1 cellular context compared by ENCODE assay signal in the genomic region with DNA sequence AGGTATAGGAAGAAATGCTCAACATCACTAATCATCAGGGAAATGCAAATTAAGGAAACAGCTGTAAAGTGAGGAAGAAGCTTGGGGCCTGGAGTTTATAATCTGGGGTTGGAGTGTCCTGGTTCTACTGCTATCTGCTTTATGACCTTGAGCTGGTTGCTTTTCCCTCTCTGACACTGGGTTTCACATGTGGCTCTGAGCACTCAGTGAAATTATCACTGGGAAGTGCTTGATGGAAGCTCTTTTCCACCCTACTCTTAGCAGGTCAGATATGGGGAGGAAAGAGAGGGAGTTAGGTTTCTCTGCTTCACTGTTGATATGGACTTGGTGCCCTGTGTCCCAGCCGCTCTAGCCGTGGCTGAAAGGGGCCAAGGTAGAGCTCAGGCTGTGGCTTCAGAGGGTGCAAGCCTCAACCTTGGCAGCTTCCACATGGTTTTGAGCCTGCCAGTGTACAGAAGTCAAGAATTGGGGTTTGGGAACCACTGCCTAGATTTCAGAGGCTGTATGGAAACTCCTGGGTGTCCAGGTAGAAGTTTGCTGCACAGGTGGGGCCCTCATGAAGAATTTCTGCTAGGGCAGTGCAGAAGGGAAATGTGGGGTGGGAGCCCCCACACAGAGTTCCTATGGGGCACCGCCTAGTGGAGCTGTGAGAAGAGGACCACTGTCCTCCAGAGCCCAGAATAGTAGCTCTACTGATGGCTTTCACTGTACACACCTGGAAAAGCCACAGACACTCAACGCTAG.
A peak's percentile ranks its signal among the peaks of the same experiment; 100 is the strongest.
TF ChIP-seq lines count a peak whose summit lies in the region.

No MANE protein-coding gene starts in this region.

TF ChIP-seq in K562, 482 proteins besides CTCF, POLR2A, EP300 and RAD21 (continued from another document):
- TF ChIP-seq ZNF280A (IDR thresholded peaks at IDR 0.05; ENCODE audit: low read depth, partially characterized antibody) (peak; percentile 78), CBX3 (IDR thresholded peaks at IDR 0.05; ENCODE audit: borderline replicate concordance in 1 of 2, low read length in 2 of 2) (0 out of 3 replicates have a peak, but pooled peaks of 1 of the 2 experiments have one; percentile 51), MIER1 (IDR thresholded peaks at IDR 0.05; ENCODE audit: low read depth) (no peak), CBX1 (IDR thresholded peaks at IDR 0.05; ENCODE audit: low read depth) (0 out of 2 replicates have a peak, but pooled peaks have one; percentile 45), ZFP36 (IDR thresholded peaks at IDR 0.05; ENCODE audit: low read depth, low read length, partially characterized antibody) (peak; percentile 49), CBX5 (IDR thresholded peaks at IDR 0.05; ENCODE audit: borderline replicate concordance, low read depth) (0 out of 2 replicates have a peak, but pooled peaks have one; percentile 41), LCOR (CRISPR knock-in tag; IDR thresholded peaks at IDR 0.05) (no peak), POLR2B (IDR thresholded peaks at IDR 0.05; ENCODE audit: low read depth, partially characterized antibody) (no peak), TEAD2 (tag; IDR thresholded peaks at IDR 0.05) (no peak), MED1 (CRISPR knock-in tag; IDR thresholded peaks at IDR 0.05; ENCODE audit: borderline replicate concordance) (no peak), TRIM28 (IDR thresholded peaks at IDR 0.05) (peak; percentile 86), NR0B1 (IDR thresholded peaks at IDR 0.05; ENCODE audit: partially characterized antibody) (no peak)
- TF ChIP-seq, protein P1, sequence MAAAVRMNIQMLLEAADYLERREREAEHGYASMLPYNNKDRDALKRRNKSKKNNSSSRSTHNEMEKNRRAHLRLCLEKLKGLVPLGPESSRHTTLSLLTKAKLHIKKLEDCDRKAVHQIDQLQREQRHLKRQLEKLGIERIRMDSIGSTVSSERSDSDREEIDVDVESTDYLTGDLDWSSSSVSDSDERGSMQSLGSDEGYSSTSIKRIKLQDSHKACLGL (CRISPR knock-in tag; IDR thresholded peaks at IDR 0.05; ENCODE audit: borderline replicate concordance, poor library complexity, severe bottlenecking) = no peak
